In genomic region chr7:123494193-123494796, GRCh38 we compare ENCODE assay signal across 8 cellular contexts. TPM values are rescaled to one million over a fixed set of nuclear protein-coding genes. Genes with fewer than 3 reads are reported as not detected.
DNase-seq lines count a peak whose midpoint lies in the region; ATAC-seq and TF ChIP-seq lines count a peak whose summit lies in the region.

No MANE protein-coding gene starts in this region.

- TF ChIP-seq CTCF in choroid plexus epithelial cell (conservative IDR thresholded peaks at IDR 0.05; ENCODE audit: low read depth, low read length) = peak; percentile 57

- DNase-seq in Caki2 (ENCODE audit: low read depth) (peak; percentile 12), HT-29 (ENCODE audit: low spot score) (peak; percentile 83), RPMI7951 (ENCODE audit: low read depth) (peak; percentile 28), choroid plexus epithelial cell (ENCODE audit: low read depth) (peak; percentile 68), middle frontal gyrus (ENCODE audit: extremely low spot score, low spot score) (peak; percentile 47)

- in situ Hi-C loops in Caki2 (cut with HindIII; ENCODE audit: low pct_unique_long_range_greater_than_20kb, low sequenced_read_pairs) = no loop called here

- ATAC-seq in GM18870 (IDR thresholded peaks at IDR 0.05; ENCODE audit: unreplicated experiment) (peak; percentile 79), HG03571 (IDR thresholded peaks at IDR 0.05; ENCODE audit: unreplicated experiment) (no peak), GM21381 (IDR thresholded peaks at IDR 0.05; ENCODE audit: unreplicated experiment) (no peak)

- no peak overlapping the region for H3K4me3 ChIP-seq in choroid plexus epithelial cell (ENCODE audit: low read depth, low read length)

RNA-seq across cellular contexts. Expression of gene IQUB, which starts 40.1 kb away (rescaled TPM):
- total RNA-seq in Caki2 (2014; rRNA removed; shearing (Covaris generic); ENCODE audit: low replicate concordance) = 0.10 TPM in 1 of 2 replicates, not detected in the other
- 0.05 and 0.50 TPM in 2 replicates for total RNA-seq in HT-29 (2014; rRNA removed; shearing (Covaris generic))
- total RNA-seq in RPMI7951 (2014; rRNA removed; shearing (Covaris generic)) = 0.39 and 1.1 TPM in 2 replicates

Comparison
In these comparisons a context has a peak if more than half of its experiments do, and no peak if none do; other contexts are left out.
1. DNase-seq: peak in every context shown above with its lines; median percentile 83 in HT-29; 68 in choroid plexus epithelial cell; 47 in middle frontal gyrus; 28 in RPMI7951; 12 in Caki2.